10 cellular contexts compared by ENCODE assay signal in genomic region chr19:4326837-4327251, GRCh38. TPM values are rescaled to one million over a fixed set of nuclear protein-coding genes. Genes with fewer than 3 reads are reported as not detected.
DNase-seq lines count a peak whose midpoint lies in the region; ATAC-seq and TF ChIP-seq lines count a peak whose summit lies in the region.
"Had no signal": no experiment of that assay in that cellular context is flagged by ENCODE, and none has a peak within 500 bp of the region (broad histone marks: within the 10 kb centered on the region; RNA-seq: fewer than 3 reads in every experiment).

No MANE protein-coding gene starts in this region.

- DNase-seq in heart right ventricle (no peak), cardiac septum (ENCODE audit: low spot score) (no peak), thoracic aorta (ENCODE audit: low spot score) (no peak), germinal center (ENCODE audit: low spot score) (no peak), NCI-H226 (no peak), NCI-H446 (lab: John Stamatoyannopoulos, UW) (no peak)

- H3K4me3 ChIP-seq in heart right ventricle (peak overlapping the region in 7 of 10 donors; percentile 45 to 59 (median 48)), iPS-18c (ENCODE audit: insufficient read depth, low read depth, low read length) (peak overlapping the region; percentile 59), thoracic aorta (peak overlapping the region; percentile 75)

- H3K4me3 Mint-ChIP-seq in activated naive CD8-positive, alpha-beta T cell = peak overlapping the region; percentile 90

- no peak overlapping the region for H3K27ac ChIP-seq in heart right ventricle
- H3K27ac ChIP-seq in thoracic aorta = no peak overlapping the region

- H3K9me3 ChIP-seq in heart right ventricle (peaks cover 0 to 9% (median 0%) of the 10 kb centered on the region in 11 donors), iPS-18c (ENCODE audit: control insufficient read depth, insufficient read depth, low read length) (peaks cover 4% of the 10 kb centered on the region), thoracic aorta (no peaks in the 10 kb centered on the region)

- 8 to 14% methylated on average over 33 of the region's 33 CpGs for WGBS in heart right ventricle, 2 donors

- TF ChIP-seq CTCF in heart right ventricle (IDR thresholded peaks at IDR 0.05) (no peak), thoracic aorta (IDR thresholded peaks at IDR 0.05) (no peak)

- peaks cover 0 to 16% (median 0%) of the 10 kb centered on the region in 7 donors for H3K27me3 ChIP-seq in heart right ventricle
- H3K27me3 ChIP-seq in thoracic aorta (replicated peaks; ENCODE audit: insufficient read depth) = no peaks in the 10 kb centered on the region
- H3K27me3 ChIP-seq: Peyer's patch had no signal

- peaks cover 0 to 24% (median 21%) of the 10 kb centered on the region in 9 donors for H3K4me1 ChIP-seq in heart right ventricle
- peaks cover 10 to 18% of the 10 kb centered on the region in 2 donors for H3K4me1 ChIP-seq in thoracic aorta (ENCODE audit: control insufficient read depth in 1 of 2, low read depth in 2 of 2)

- intact Hi-C loops in heart right ventricle (cut with DNase I) = loop anchor here in 2 of 10 donors (5.0 to 10.0 kb wide), 2 partner anchors 52 to 75 kb away; partner anchors contain the start of genes CHAF1A (in 1 of the 2), SH3GL1 (in 1 of the 2) and SHD (in 1 of the 2)
- intact Hi-C loops in cardiac septum (cut with DNase I) = no loop called here

- no peak overlapping the region for H3K27ac Mint-ChIP-seq in activated naive CD8-positive, alpha-beta T cell

- H3K36me3 Mint-ChIP-seq in activated naive CD8-positive, alpha-beta T cell = no peaks in the 10 kb centered on the region

- peaks cover 23% of the 10 kb centered on the region for H3K4me1 Mint-ChIP-seq in activated naive CD8-positive, alpha-beta T cell (ENCODE audit: low read depth)

- ATAC-seq in heart right ventricle (no peak), thoracic aorta (ENCODE audit: insufficient number of reproducible peaks, low FRiP score, low read depth) (no peak)

- H3K27me3 Mint-ChIP-seq in activated naive CD8-positive, alpha-beta T cell = no peaks in the 10 kb centered on the region

- H3K36me3 ChIP-seq in heart right ventricle (no peaks in the 10 kb centered on the region), thoracic aorta (no peaks in the 10 kb centered on the region)

- no peaks in the 10 kb centered on the region for H3K9me3 Mint-ChIP-seq in activated naive CD8-positive, alpha-beta T cell (ENCODE audit: low read depth)

RNA-seq across cellular contexts. Expression of gene STAP2, which starts 11.8 kb away (rescaled TPM):
- total RNA-seq in heart right ventricle (1 to 10 TPM in 9 of 10 donors, under 1 TPM in 1; 0.56 to 9.1 (median 2.6) TPM), cardiac septum (0.83 TPM), thoracic aorta (not detected)
- polyA plus RNA-seq in heart right ventricle = 1 to 10 TPM; 2.1 to 2.2 TPM

RNA-seq across cellular contexts. Expression of gene MPND, which starts 16.5 kb away (rescaled TPM):
- 10 to 100 TPM; 18.7 to 26.6 (median 20.9) TPM for total RNA-seq in heart right ventricle
- polyA plus RNA-seq in heart right ventricle = 10 to 100 TPM; 15.2 to 25.2 TPM
- total RNA-seq in cardiac septum = 14.9 TPM
- 10 to 100 TPM in 1 of 2 donors, 1 to 10 TPM in 1; 5.8 to 10.8 TPM for total RNA-seq in thoracic aorta

RNA-seq across cellular contexts. Expression of gene FSD1, which starts 22.4 kb away (rescaled TPM):
- under 1 TPM in 1 of 10 donors, not detected in 9; 0.25 TPM for total RNA-seq in heart right ventricle
- polyA plus RNA-seq in heart right ventricle = under 1 TPM in 1 of 2 donors, not detected in 1; 0.10 TPM
- total RNA-seq in cardiac septum = 0.24 TPM
- total RNA-seq in thoracic aorta = not detected
- total RNA-seq: MCF 10A had no signal

RNA-seq across cellular contexts. Expression of gene TMIGD2, which starts 24.7 kb away (rescaled TPM):
- total RNA-seq in heart right ventricle (under 1 TPM in 1 of 10 donors, not detected in 9; 0.35 TPM), cardiac septum (not detected), thoracic aorta (1 to 10 TPM in 1 of 2 donors, not detected in 1; 1.8 TPM)
- polyA plus RNA-seq in heart right ventricle = under 1 TPM in 1 of 2 donors, not detected in 1; 0.07 TPM
- total RNA-seq: MCF 10A had no signal

RNA-seq across cellular contexts. Expression of gene SHD, which starts 47.8 kb away (rescaled TPM):
- under 1 TPM in 3 of 10 donors, not detected in 7; 0.17 to 0.37 (median 0.30) TPM for total RNA-seq in heart right ventricle
- polyA plus RNA-seq in heart right ventricle = under 1 TPM in 1 of 2 donors, not detected in 1; 0.03 TPM
- not detected for total RNA-seq in cardiac septum
- total RNA-seq in thoracic aorta = not detected
- total RNA-seq: MCF 10A had no signal
